26 cellular contexts compared by ENCODE assay signal in the genomic region with DNA sequence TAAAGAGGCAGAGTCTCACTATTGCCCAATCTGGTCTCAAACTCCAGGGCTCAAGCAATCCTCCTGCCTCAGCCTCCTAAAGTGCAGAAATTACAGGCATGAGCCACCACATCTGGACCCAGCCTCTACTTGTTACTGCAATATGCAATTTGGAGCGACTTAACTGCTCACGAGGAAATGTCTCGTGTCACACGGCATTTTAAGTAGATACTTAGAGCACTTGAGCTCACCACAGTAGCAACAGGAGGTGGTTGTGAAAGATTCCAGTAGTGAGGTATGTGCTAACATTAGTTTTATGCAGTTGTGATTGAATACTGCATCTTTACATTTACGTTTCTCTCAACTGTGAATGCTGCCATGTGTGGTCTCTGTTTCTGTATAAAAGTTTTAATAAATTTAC. TPM values are rescaled to one million over a fixed set of nuclear protein-coding genes. Genes with fewer than 3 reads are reported as not detected.
"Had no signal": no experiment of that assay in that cellular context is flagged by ENCODE, and none has a peak within 500 bp of the region (broad histone marks: within the 10 kb centered on the region; RNA-seq: fewer than 3 reads in every experiment).

No MANE protein-coding gene starts in this region.

- DNase-seq: effector memory CD8-positive, alpha-beta T cell; esophagus squamous epithelium; foreskin fibroblast; kidney; left colon; midbrain; nucleus accumbens; ovary; right cardiac atrium; small intestine; stimulated activated CD4-positive, alpha-beta T cell treated with anti-CD3 and anti-CD28 coated beads, Interleukin-4, amount 100 ng/mL, for 1 hour; stimulated activated CD8-positive, alpha-beta memory T cell treated with anti-CD3 and anti-CD28 coated beads, Interleukin-4, amount 100 ng/mL, for 48 hours; tibial artery had no signal

- ATAC-seq: effector memory CD8-positive, alpha-beta T cell; gastroesophageal sphincter; left colon; natural killer cell treated with Interleukin-12 subunit alpha and Interleukin-12 subunit beta and Interleukin-15 and Interleukin-18, amount 100 ng/mL, for 72 hours; right cardiac atrium; stimulated activated effector memory CD8-positive, alpha-beta T cell treated with anti-CD3 and anti-CD28 coated beads, Interleukin-12 subunit alpha, Interleukin-12 subunit beta, amount 100 ng/mL, for 72 hours had no signal

- H3K4me3 ChIP-seq: esophagus squamous epithelium, gastroesophageal sphincter, neural progenitor cell, ovary, tibial artery, upper lobe of left lung, vagina had no signal

- H3K27me3 Mint-ChIP-seq: dendritic cell treated with granulocyte-macrophage colony-stimulating factor and Interleukin-4, amounts not matched to agents 40 ng/mL and 50 ng/mL, for 4 days; effector memory CD8-positive, alpha-beta T cell; memory B cell; natural killer cell treated with Interleukin-12 subunit alpha and Interleukin-12 subunit beta and Interleukin-15 and Interleukin-18, amount 100 ng/mL, for 72 hours; stimulated activated naive CD8-positive, alpha-beta T cell treated with anti-CD3 and anti-CD28 coated beads, Interleukin-15, Interleukin-2, amounts not matched to agents 100 ng/mL and 50 ng/mL, for 24 hours had no signal

- H3K9ac ChIP-seq: neural progenitor cell had no signal

- H3K4me3 Mint-ChIP-seq: dendritic cell treated with granulocyte-macrophage colony-stimulating factor and Interleukin-4, amounts not matched to agents 40 ng/mL and 50 ng/mL, for 4 days; effector memory CD8-positive, alpha-beta T cell; memory B cell; natural killer cell treated with Interleukin-12 subunit alpha and Interleukin-12 subunit beta and Interleukin-15 and Interleukin-18, amount 100 ng/mL, for 72 hours; neural progenitor cell; stimulated activated effector memory CD8-positive, alpha-beta T cell treated with anti-CD3 and anti-CD28 coated beads, Interleukin-12 subunit alpha, Interleukin-12 subunit beta, amount 100 ng/mL, for 72 hours; stimulated activated naive CD8-positive, alpha-beta T cell treated with anti-CD3 and anti-CD28 coated beads, Interleukin-15, Interleukin-2, amounts not matched to agents 100 ng/mL and 50 ng/mL, for 24 hours had no signal

- H3K4me1 ChIP-seq: neural progenitor cell had no signal

- H3K36me3 ChIP-seq: esophagus squamous epithelium, gastroesophageal sphincter, neural progenitor cell, ovary, tibial artery, upper lobe of left lung, vagina had no signal

- H3K36me3 Mint-ChIP-seq: memory B cell; natural killer cell treated with Interleukin-12 subunit alpha and Interleukin-12 subunit beta and Interleukin-15 and Interleukin-18, amount 100 ng/mL, for 72 hours had no signal

- H3K27ac ChIP-seq: esophagus squamous epithelium, gastroesophageal sphincter, neural progenitor cell, ovary, tibial artery, vagina had no signal

- H3K27ac Mint-ChIP-seq: dendritic cell treated with granulocyte-macrophage colony-stimulating factor and Interleukin-4, amounts not matched to agents 40 ng/mL and 50 ng/mL, for 4 days; effector memory CD8-positive, alpha-beta T cell; memory B cell; natural killer cell treated with Interleukin-12 subunit alpha and Interleukin-12 subunit beta and Interleukin-15 and Interleukin-18, amount 100 ng/mL, for 72 hours; neural progenitor cell; stimulated activated effector memory CD8-positive, alpha-beta T cell treated with anti-CD3 and anti-CD28 coated beads, Interleukin-12 subunit alpha, Interleukin-12 subunit beta, amount 100 ng/mL, for 72 hours; stimulated activated naive CD8-positive, alpha-beta T cell treated with anti-CD3 and anti-CD28 coated beads, Interleukin-15, Interleukin-2, amounts not matched to agents 100 ng/mL and 50 ng/mL, for 24 hours had no signal

- H3K9me3 ChIP-seq: esophagus squamous epithelium, gastroesophageal sphincter, ovary, tibial artery, upper lobe of left lung, vagina had no signal

- H3K27me3 ChIP-seq: esophagus squamous epithelium, gastroesophageal sphincter, neural progenitor cell, ovary, tibial artery, upper lobe of left lung, vagina had no signal

- H3K9me3 Mint-ChIP-seq: dendritic cell treated with granulocyte-macrophage colony-stimulating factor and Interleukin-4, amounts not matched to agents 40 ng/mL and 50 ng/mL, for 4 days; effector memory CD8-positive, alpha-beta T cell; memory B cell; natural killer cell treated with Interleukin-12 subunit alpha and Interleukin-12 subunit beta and Interleukin-15 and Interleukin-18, amount 100 ng/mL, for 72 hours; neural progenitor cell; stimulated activated effector memory CD8-positive, alpha-beta T cell treated with anti-CD3 and anti-CD28 coated beads, Interleukin-12 subunit alpha, Interleukin-12 subunit beta, amount 100 ng/mL, for 72 hours; stimulated activated naive CD8-positive, alpha-beta T cell treated with anti-CD3 and anti-CD28 coated beads, Interleukin-15, Interleukin-2, amounts not matched to agents 100 ng/mL and 50 ng/mL, for 24 hours had no signal

RNA-seq across cellular contexts. Expression of a gene that starts 38.1 kb away (rescaled TPM):
- total RNA-seq: epithelial cell of proximal tubule; gastroesophageal sphincter; kidney; left colon; lower leg skin; natural killer cell treated with Interleukin-12 subunit alpha and Interleukin-12 subunit beta and Interleukin-15 and Interleukin-18, amount 100 ng/mL, for 72 hours; posterior vena cava; right cardiac atrium; temporal lobe; vagina had no signal
